ENCODE assay signal across 13 cellular contexts in genomic region chr2:237290249-237290648, GRCh38.
DNase-seq lines count a peak whose midpoint lies in the region; ATAC-seq and TF ChIP-seq lines count a peak whose summit lies in the region.
"Had no signal": no experiment of that assay in that cellular context is flagged by ENCODE, and none has a peak within 500 bp of the region (broad histone marks: within the 10 kb centered on the region; RNA-seq: fewer than 3 reads in every experiment).

No MANE protein-coding gene starts in this region.

- H4K12ac ChIP-seq in trophoblast cell (ENCODE audit: low read depth, low read length), result peak overlapping the region; percentile 37

- peaks cover 5% of the 10 kb centered on the region for H3K79me2 ChIP-seq in trophoblast cell (ENCODE audit: control insufficient read depth, insufficient read depth, low read length, poor library complexity)

- ATAC-seq in HG03196 (IDR thresholded peaks at IDR 0.05; ENCODE audit: unreplicated experiment), result no peak
- ATAC-seq in HG03442 (IDR thresholded peaks at IDR 0.05; ENCODE audit: unreplicated experiment), result no peak

- no peak for DNase-seq in AG04450 (ENCODE audit: low read depth, low spot score)
- DNase-seq in RWPE1 (ENCODE audit: low spot score), result no peak
- DNase-seq in cardiac septum (ENCODE audit: low spot score), result peak; percentile 91
- DNase-seq in trophoblast cell, result peak in 1 of 2 donors; percentile 17
- no peak for DNase-seq in GM10248 (ENCODE audit: extremely low spot score)
- no peak for DNase-seq in activated CD8-positive, alpha-beta memory T cell treated with anti-CD3 and anti-CD28 coated beads for 24 hours
- DNase-seq: activated naive CD4-positive, alpha-beta T cell; endodermal cell; NK-92 treated with Interleukin-12 subunit alpha and Interleukin-12 subunit beta, amount 100 ng/mL, for 24 hours had no signal

- intact Hi-C loops in cardiac septum (cut with DNase I), result no loop called here

- H2BK12ac ChIP-seq in trophoblast cell (ENCODE audit: low read length), result peak overlapping the region; percentile 66

- TF ChIP-seq CTCF in AG04450 (IDR thresholded peaks at IDR 0.05; ENCODE audit: low read depth, low read length) (no peak), RWPE1 (conservative IDR thresholded peaks at IDR 0.05; ENCODE audit: low read depth) (no peak), GM10248 (IDR thresholded peaks at IDR 0.05; ENCODE audit: control extremely low read depth, extremely low read depth, low read depth, missing control alignments) (no peak)

- no peak overlapping the region for H3K9ac ChIP-seq in trophoblast cell (ENCODE audit: low read length)
- H3K9ac ChIP-seq: BLaER1 had no signal

- peak overlapping the region; percentile 66 for H3K4ac ChIP-seq in trophoblast cell (ENCODE audit: low read depth, low read length)

- H3K27me3 ChIP-seq in AG04450 (ENCODE audit: control insufficient read depth, insufficient read depth, low read length) (no peaks in the 10 kb centered on the region), trophoblast cell (ENCODE audit: insufficient read depth, low read length) (no peaks in the 10 kb centered on the region)

- POLR2A ChIA-PET in AG04450 (lab: Yijun Ruan, JAX) (interaction anchor here (0.8 to 2.6 kb wide), 11 partner anchors 9 to 162 kb away, joined by 3 to 26 read pairs (median 4); no protein-coding TSS in a partner anchor), RWPE1 (lab: Yijun Ruan, JAX; ENCODE audit: low non-redundant PET) (no interaction called here), GM10248 (lab: Yijun Ruan, JAX) (no interaction called here)

- H3K4me1 ChIP-seq in trophoblast cell (ENCODE audit: control insufficient read depth in 1 of 2, insufficient read depth in 2 of 2, low read length in 2 of 2), result peaks cover 4 to 5% of the 10 kb centered on the region in 2 experiments

- H2BK120ac ChIP-seq in trophoblast cell (ENCODE audit: insufficient read depth, low read length, poor library complexity), result peak overlapping the region; percentile 91

- H4K8ac ChIP-seq in trophoblast cell (ENCODE audit: low read depth, low read length), result peak overlapping the region; percentile 75

- no peak overlapping the region for H3K4me2 ChIP-seq in trophoblast cell (ENCODE audit: low read length)

- H3K18ac ChIP-seq in trophoblast cell (ENCODE audit: low read length), result peak overlapping the region; percentile 91

- peak overlapping the region; percentile 85 for H3K14ac ChIP-seq in trophoblast cell (ENCODE audit: low read length)

- no CpG with 5 or more reads among the region's 12 CpGs for WGBS in trophoblast cell (ENCODE audit: extremely low coverage, insufficient coverage, insufficient read length)

- H2AFZ ChIP-seq in trophoblast cell (ENCODE audit: insufficient read depth, low read length, poor library complexity), result peak overlapping the region; percentile 62

- no peaks in the 10 kb centered on the region for H3K9me3 ChIP-seq in AG04450 (ENCODE audit: control insufficient read depth, insufficient read depth, low read length)
- H3K9me3 ChIP-seq in trophoblast cell (ENCODE audit: insufficient read depth, low read depth, low read length), result no peaks in the 10 kb centered on the region

- no peaks in the 10 kb centered on the region for H3K36me3 ChIP-seq in trophoblast cell (ENCODE audit: control insufficient read depth in 1 of 2, insufficient read depth in 2 of 2, low read length in 2 of 2)
- H3K36me3 ChIP-seq: BLaER1 had no signal

- H3K79me1 ChIP-seq in trophoblast cell (ENCODE audit: low read length), result peaks cover 45% of the 10 kb centered on the region

- H2AK5ac ChIP-seq in trophoblast cell (ENCODE audit: low read length), result peak overlapping the region; percentile 63

- peak overlapping the region; percentile 97 for H4K91ac ChIP-seq in trophoblast cell (ENCODE audit: low read depth, low read length)

- no peak overlapping the region for H3K4me3 ChIP-seq in AG04450 (ENCODE audit: low read depth, low read length)
- no peak overlapping the region for H3K4me3 ChIP-seq in trophoblast cell (ENCODE audit: low read depth, low read length)
- H3K4me3 ChIP-seq: BLaER1 had no signal

- H3K27ac ChIP-seq in AG04450 (ENCODE audit: low read depth, low read length), result peak overlapping the region; percentile 94
- peak overlapping the region; percentile 95 for H3K27ac ChIP-seq in RWPE1
- peak overlapping the region; percentile 90 for H3K27ac ChIP-seq in trophoblast cell (ENCODE audit: low read depth, low read length)
- H3K27ac ChIP-seq: BLaER1, VCaP had no signal

- H3K23ac ChIP-seq in trophoblast cell (ENCODE audit: low read length), result no peak overlapping the region

- H2BK5ac ChIP-seq in trophoblast cell (ENCODE audit: low read depth, low read length, poor library complexity), result peak overlapping the region; percentile 100

- CTCF ChIA-PET in AG04450 (lab: Charles Lee) (interaction anchor here (0.6 to 1.6 kb wide), 7 partner anchors 24 to 282 kb away, joined by 3 to 4 read pairs (median 3); no protein-coding TSS in a partner anchor), RWPE1 (lab: Yijun Ruan, JAX) (interaction anchor here (0.6 to 0.9 kb wide), 2 partner anchors 50 to 281 kb away, joined by 3 to 5 read pairs; no protein-coding TSS in a partner anchor), GM10248 (lab: Yijun Ruan, JAX) (no interaction called here)
